Comparison of ENCODE assay signal across 1 cellular context in genomic region chr16:73058616-73059409, GRCh38.
A peak's percentile ranks its signal among the peaks of the same experiment; 100 is the strongest.
TF ChIP-seq lines count a peak whose summit lies in the region.

No MANE protein-coding gene starts in this region.

TF ChIP-seq in HEK293, 187 proteins besides CTCF, POLR2A, EP300 and RAD21 (continued from another document and continues in another):
- TF ChIP-seq ZNF704 (tag by site-specific recombination; IDR thresholded peaks at IDR 0.05) (no peak), ZNF280C (tag by site-specific recombination; IDR thresholded peaks at IDR 0.05) (no peak), ZNF521 (tag by site-specific recombination; IDR thresholded peaks at IDR 0.05) (no peak), ZNF10 (tag by site-specific recombination; IDR thresholded peaks at IDR 0.05) (no peak), ZNF211 (tag by site-specific recombination; IDR thresholded peaks at IDR 0.05; ENCODE audit: low read depth) (no peak), ZNF394 (tag by site-specific recombination; IDR thresholded peaks at IDR 0.05; ENCODE audit: borderline replicate concordance) (no peak), WT1 (tag by site-specific recombination; IDR thresholded peaks at IDR 0.05) (peak; percentile 72), ZNF777 (tag by site-specific recombination; IDR thresholded peaks at IDR 0.05; ENCODE audit: borderline replicate concordance) (peak; percentile 86), ZNF274 (IDR thresholded peaks at IDR 0.05; ENCODE audit: low read length) (no peak), ZNF274 (tag by site-specific recombination; IDR thresholded peaks at IDR 0.05; ENCODE audit: borderline replicate concordance) (no peak), ZNF560 (tag by site-specific recombination; IDR thresholded peaks at IDR 0.05; ENCODE audit: borderline replicate concordance) (no peak), ZBTB26 (tag by site-specific recombination; optimal IDR thresholded peaks at IDR 0.05) (peak; percentile 54), MEIS1 (CRISPR knock-in tag; IDR thresholded peaks at IDR 0.05; ENCODE audit: borderline replicate concordance) (no peak), ZNF473 (tag by site-specific recombination; IDR thresholded peaks at IDR 0.05) (no peak), ZNF157 (tag by site-specific recombination; IDR thresholded peaks at IDR 0.05) (no peak), ZNF398 (tag by site-specific recombination; IDR thresholded peaks at IDR 0.05) (peak; percentile 94), ZNF776 (tag by site-specific recombination; IDR thresholded peaks at IDR 0.05; ENCODE audit: borderline replicate concordance) (no peak), YY1 (tag by site-specific recombination; IDR thresholded peaks at IDR 0.05) (no peak), ZNF544 (tag by site-specific recombination; IDR thresholded peaks at IDR 0.05) (no peak), ZBTB44 (tag by site-specific recombination; IDR thresholded peaks at IDR 0.05) (no peak; the same call in 1 of the 2 replicates), ZNF660 (tag by site-specific recombination; IDR thresholded peaks at IDR 0.05) (peak; percentile 14; the same call in 1 of the 2 replicates), PRDM4 (tag by site-specific recombination; IDR thresholded peaks at IDR 0.05) (0 out of 2 replicates have a peak, but pooled peaks have one; percentile 41), SALL2 (tag by site-specific recombination; IDR thresholded peaks at IDR 0.05; ENCODE audit: borderline replicate concordance) (no peak), ZNF48 (tag by site-specific recombination; IDR thresholded peaks at IDR 0.05) (no peak), ZNF658 (tag by site-specific recombination; IDR thresholded peaks at IDR 0.05) (no peak), BCL11B (tag by site-specific recombination; IDR thresholded peaks at IDR 0.05; ENCODE audit: low read depth) (no peak), ZNF239 (tag by site-specific recombination; IDR thresholded peaks at IDR 0.05) (no peak), ZNF623 (tag by site-specific recombination; IDR thresholded peaks at IDR 0.05) (no peak), REST (tag by site-specific recombination; IDR thresholded peaks at IDR 0.05) (no peak), ZNF155 (tag by site-specific recombination; IDR thresholded peaks at IDR 0.05) (no peak), SCRT1 (tag by site-specific recombination; IDR thresholded peaks at IDR 0.05; ENCODE audit: borderline replicate concordance) (peak; percentile 25; the same call in 1 of the 2 replicates), ZNF133 (tag by site-specific recombination; IDR thresholded peaks at IDR 0.05) (no peak), ZNF426 (tag by site-specific recombination; IDR thresholded peaks at IDR 0.05) (no peak)
- TF ChIP-seq, protein P1, sequence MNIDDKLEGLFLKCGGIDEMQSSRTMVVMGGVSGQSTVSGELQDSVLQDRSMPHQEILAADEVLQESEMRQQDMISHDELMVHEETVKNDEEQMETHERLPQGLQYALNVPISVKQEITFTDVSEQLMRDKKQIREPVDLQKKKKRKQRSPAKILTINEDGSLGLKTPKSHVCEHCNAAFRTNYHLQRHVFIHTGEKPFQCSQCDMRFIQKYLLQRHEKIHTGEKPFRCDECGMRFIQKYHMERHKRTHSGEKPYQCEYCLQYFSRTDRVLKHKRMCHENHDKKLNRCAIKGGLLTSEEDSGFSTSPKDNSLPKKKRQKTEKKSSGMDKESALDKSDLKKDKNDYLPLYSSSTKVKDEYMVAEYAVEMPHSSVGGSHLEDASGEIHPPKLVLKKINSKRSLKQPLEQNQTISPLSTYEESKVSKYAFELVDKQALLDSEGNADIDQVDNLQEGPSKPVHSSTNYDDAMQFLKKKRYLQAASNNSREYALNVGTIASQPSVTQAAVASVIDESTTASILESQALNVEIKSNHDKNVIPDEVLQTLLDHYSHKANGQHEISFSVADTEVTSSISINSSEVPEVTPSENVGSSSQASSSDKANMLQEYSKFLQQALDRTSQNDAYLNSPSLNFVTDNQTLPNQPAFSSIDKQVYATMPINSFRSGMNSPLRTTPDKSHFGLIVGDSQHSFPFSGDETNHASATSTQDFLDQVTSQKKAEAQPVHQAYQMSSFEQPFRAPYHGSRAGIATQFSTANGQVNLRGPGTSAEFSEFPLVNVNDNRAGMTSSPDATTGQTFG (tag by site-specific recombination; IDR thresholded peaks at IDR 0.05; ENCODE audit: borderline replicate concordance) = no peak
- TF ChIP-seq, protein P2, sequence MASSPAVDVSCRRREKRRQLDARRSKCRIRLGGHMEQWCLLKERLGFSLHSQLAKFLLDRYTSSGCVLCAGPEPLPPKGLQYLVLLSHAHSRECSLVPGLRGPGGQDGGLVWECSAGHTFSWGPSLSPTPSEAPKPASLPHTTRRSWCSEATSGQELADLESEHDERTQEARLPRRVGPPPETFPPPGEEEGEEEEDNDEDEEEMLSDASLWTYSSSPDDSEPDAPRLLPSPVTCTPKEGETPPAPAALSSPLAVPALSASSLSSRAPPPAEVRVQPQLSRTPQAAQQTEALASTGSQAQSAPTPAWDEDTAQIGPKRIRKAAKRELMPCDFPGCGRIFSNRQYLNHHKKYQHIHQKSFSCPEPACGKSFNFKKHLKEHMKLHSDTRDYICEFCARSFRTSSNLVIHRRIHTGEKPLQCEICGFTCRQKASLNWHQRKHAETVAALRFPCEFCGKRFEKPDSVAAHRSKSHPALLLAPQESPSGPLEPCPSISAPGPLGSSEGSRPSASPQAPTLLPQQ (tag by site-specific recombination; IDR thresholded peaks at IDR 0.05) = peak; percentile 59; the same call in 1 of the 2 replicates
- TF ChIP-seq, protein P3, sequence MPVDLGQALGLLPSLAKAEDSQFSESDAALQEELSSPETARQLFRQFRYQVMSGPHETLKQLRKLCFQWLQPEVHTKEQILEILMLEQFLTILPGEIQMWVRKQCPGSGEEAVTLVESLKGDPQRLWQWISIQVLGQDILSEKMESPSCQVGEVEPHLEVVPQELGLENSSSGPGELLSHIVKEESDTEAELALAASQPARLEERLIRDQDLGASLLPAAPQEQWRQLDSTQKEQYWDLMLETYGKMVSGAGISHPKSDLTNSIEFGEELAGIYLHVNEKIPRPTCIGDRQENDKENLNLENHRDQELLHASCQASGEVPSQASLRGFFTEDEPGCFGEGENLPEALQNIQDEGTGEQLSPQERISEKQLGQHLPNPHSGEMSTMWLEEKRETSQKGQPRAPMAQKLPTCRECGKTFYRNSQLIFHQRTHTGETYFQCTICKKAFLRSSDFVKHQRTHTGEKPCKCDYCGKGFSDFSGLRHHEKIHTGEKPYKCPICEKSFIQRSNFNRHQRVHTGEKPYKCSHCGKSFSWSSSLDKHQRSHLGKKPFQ (tag by site-specific recombination; IDR thresholded peaks at IDR 0.05) = no peak
